15 cellular contexts compared by ENCODE assay signal in genomic region chr7:20737840-20738448, GRCh38. TPM values are rescaled to one million over a fixed set of nuclear protein-coding genes. Genes with fewer than 3 reads are reported as not detected.
DNase-seq lines count a peak whose midpoint lies in the region; ATAC-seq and TF ChIP-seq lines count a peak whose summit lies in the region.
"Had no signal": no experiment of that assay in that cellular context is flagged by ENCODE, and none has a peak within 500 bp of the region (broad histone marks: within the 10 kb centered on the region; RNA-seq: fewer than 3 reads in every experiment).

No MANE protein-coding gene starts in this region.

- H3K79me2 ChIP-seq in MM.1S (ENCODE audit: low read length) = no peaks in the 10 kb centered on the region

- peak overlapping the region; percentile 57 for H3K4me3 ChIP-seq in MM.1S (ENCODE audit: low read length)
- no peak overlapping the region for H3K4me3 ChIP-seq in left lung
- H3K4me3 ChIP-seq in spleen = no peak overlapping the region
- H3K4me3 ChIP-seq: HAP-1 had no signal

- H3F3A ChIP-seq in MM.1S (ENCODE audit: insufficient read depth, low read length) = no peaks in the 10 kb centered on the region

- H3K36me3 ChIP-seq in MM.1S (replicated peaks; ENCODE audit: insufficient read depth, low read length) (no peaks in the 10 kb centered on the region), left lung (no peaks in the 10 kb centered on the region), spleen (no peaks in the 10 kb centered on the region)
- H3K36me3 ChIP-seq: HAP-1 had no signal

- TF ChIP-seq POLR2A in spleen (IDR thresholded peaks at IDR 0.05) = no peak

- 70 to 82% (median 78%) methylated on average over 5 of the region's 5 CpGs for WGBS in spleen, 5 donors

- H3K9me3 ChIP-seq in MM.1S (replicated peaks; ENCODE audit: insufficient read depth, low read length) = no peaks in the 10 kb centered on the region
- H3K9me3 ChIP-seq in left lung = no peaks in the 10 kb centered on the region
- H3K9me3 ChIP-seq in spleen = no peaks in the 10 kb centered on the region
- H3K9me3 ChIP-seq: HAP-1 had no signal

- DNase-seq in MM.1S (peak; percentile 70), left lung (no peak), AG08395 (ENCODE audit: low spot score) (no peak), spleen (no peak)
- DNase-seq: activated CD8-positive, alpha-beta memory T cell treated with anti-CD3 and anti-CD28 coated beads for 24 hours; activated naive CD8-positive, alpha-beta T cell treated with anti-CD3 and anti-CD28 coated beads, Interleukin-2, amount 50 U/mL, for 24 hours; dermis blood vessel endothelial cell; foreskin melanocyte; kidney glomerular epithelial cell had no signal

- H3K4me2 ChIP-seq in MM.1S (ENCODE audit: low read depth, low read length) = peak overlapping the region; percentile 90

- no peaks in the 10 kb centered on the region for H3K9me2 ChIP-seq in MM.1S (replicated peaks; ENCODE audit: insufficient read depth, low read length)

- H3K9ac ChIP-seq in MM.1S (ENCODE audit: low read length) = peak overlapping the region; percentile 44; the same call in 1 of the 2 replicates

- intact Hi-C loops in left lung (cut with DNase I) = no loop called here
- intact Hi-C loops in spleen (cut with DNase I; ENCODE audit: low total_unique reads) = no loop called here

- TF ChIP-seq CTCF in MM.1S (IDR thresholded peaks at IDR 0.05; ENCODE audit: low read length) (no peak), left lung (IDR thresholded peaks at IDR 0.05) (no peak), spleen (IDR thresholded peaks at IDR 0.05 in 8 of 11, conservative IDR thresholded peaks at IDR 0.05 in 3 of 11) (no peak)

- peaks cover 14% of the 10 kb centered on the region; the same call in 1 of the 2 replicates for H3K4me1 ChIP-seq in MM.1S (ENCODE audit: low read length)
- no peaks in the 10 kb centered on the region for H3K4me1 ChIP-seq in left lung
- H3K4me1 ChIP-seq in spleen = no peaks in the 10 kb centered on the region
- H3K4me1 ChIP-seq: HAP-1 had no signal

- H2AFZ ChIP-seq in MM.1S (ENCODE audit: low read length) = peak overlapping the region; percentile 86

- H3K27ac ChIP-seq in MM.1S (ENCODE audit: low read length) (peak overlapping the region; percentile 60; the same call in 1 of the 2 replicates), left lung (no peak overlapping the region), spleen (no peak overlapping the region)

- no peaks in the 10 kb centered on the region for H4K20me1 ChIP-seq in MM.1S (ENCODE audit: insufficient read depth, low read length)

- no peaks in the 10 kb centered on the region for H3K27me3 ChIP-seq in MM.1S (replicated peaks; ENCODE audit: insufficient read depth, low read length)
- H3K27me3 ChIP-seq in left lung = no peaks in the 10 kb centered on the region
- peaks cover 0 to 8% (median 0%) of the 10 kb centered on the region in 7 donors for H3K27me3 ChIP-seq in spleen (replicated peaks in 1 of 7)

- ATAC-seq in GM18870 (IDR thresholded peaks at IDR 0.05; ENCODE audit: unreplicated experiment) (peak; percentile 71), GM21786 (IDR thresholded peaks at IDR 0.05; ENCODE audit: unreplicated experiment) (peak; percentile 69), left lung (peak; percentile 69), HG02870 (IDR thresholded peaks at IDR 0.05; ENCODE audit: unreplicated experiment) (no peak), HG03442 (IDR thresholded peaks at IDR 0.05; ENCODE audit: unreplicated experiment) (no peak)
- ATAC-seq: activated naive CD8-positive, alpha-beta T cell treated with anti-CD3 and anti-CD28 coated beads, Interleukin-2, amount 50 U/mL, for 24 hours had no signal

RNA-seq across cellular contexts. Expression of gene SP8, which starts 48.7 kb away (rescaled TPM):
- not detected for total RNA-seq in left lung
- total RNA-seq in spleen = not detected
- not detected for polyA plus RNA-seq in spleen
- total RNA-seq: dermis blood vessel endothelial cell, HT1080 had no signal

Comparison
In these comparisons a context has a peak if more than half of its experiments do, and no peak if none do; other contexts are left out.
1. ATAC-seq: peak in GM18870 (single experiment), GM21786 (single experiment) and left lung (single experiment); none in HG02870 (single experiment) and HG03442 (single experiment).